1 cellular context compared by ENCODE assay signal in the genomic region with DNA sequence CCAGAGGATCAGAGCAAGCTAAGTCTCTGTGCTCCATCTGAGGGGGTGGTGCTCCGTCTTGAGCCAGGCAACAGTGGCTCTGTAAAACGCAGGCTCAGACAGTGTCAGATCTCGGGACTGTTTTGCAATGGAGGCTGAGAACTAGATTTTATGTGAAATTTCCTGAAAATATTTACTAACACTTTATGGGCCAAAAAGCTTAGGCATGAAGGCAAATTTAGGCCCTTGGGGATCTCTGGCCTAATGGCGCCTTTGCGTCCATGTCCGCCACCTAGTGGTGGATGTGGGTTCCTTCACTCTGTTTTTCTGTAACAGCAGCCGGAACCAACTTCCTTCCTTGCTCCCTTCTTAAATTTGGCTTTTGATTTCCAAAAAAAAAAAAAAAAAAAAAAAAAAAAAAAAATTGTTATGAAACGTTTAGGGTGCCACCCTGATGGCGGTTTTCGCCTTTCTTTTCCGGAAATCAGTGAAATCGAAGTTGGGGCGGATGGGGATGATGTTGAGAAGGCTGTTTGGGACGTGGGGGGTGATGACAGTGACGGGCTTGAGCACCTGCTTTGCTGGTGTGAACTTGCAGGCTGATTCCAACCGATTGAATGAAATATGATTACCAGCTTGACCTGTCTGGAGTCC.
TF ChIP-seq lines count a peak whose summit lies in the region.

No MANE protein-coding gene starts in this region.

TF ChIP-seq in neural cell, 6 proteins besides CTCF, POLR2A, EP300 and RAD21 (continued from another document):
- TF ChIP-seq, protein P1, sequence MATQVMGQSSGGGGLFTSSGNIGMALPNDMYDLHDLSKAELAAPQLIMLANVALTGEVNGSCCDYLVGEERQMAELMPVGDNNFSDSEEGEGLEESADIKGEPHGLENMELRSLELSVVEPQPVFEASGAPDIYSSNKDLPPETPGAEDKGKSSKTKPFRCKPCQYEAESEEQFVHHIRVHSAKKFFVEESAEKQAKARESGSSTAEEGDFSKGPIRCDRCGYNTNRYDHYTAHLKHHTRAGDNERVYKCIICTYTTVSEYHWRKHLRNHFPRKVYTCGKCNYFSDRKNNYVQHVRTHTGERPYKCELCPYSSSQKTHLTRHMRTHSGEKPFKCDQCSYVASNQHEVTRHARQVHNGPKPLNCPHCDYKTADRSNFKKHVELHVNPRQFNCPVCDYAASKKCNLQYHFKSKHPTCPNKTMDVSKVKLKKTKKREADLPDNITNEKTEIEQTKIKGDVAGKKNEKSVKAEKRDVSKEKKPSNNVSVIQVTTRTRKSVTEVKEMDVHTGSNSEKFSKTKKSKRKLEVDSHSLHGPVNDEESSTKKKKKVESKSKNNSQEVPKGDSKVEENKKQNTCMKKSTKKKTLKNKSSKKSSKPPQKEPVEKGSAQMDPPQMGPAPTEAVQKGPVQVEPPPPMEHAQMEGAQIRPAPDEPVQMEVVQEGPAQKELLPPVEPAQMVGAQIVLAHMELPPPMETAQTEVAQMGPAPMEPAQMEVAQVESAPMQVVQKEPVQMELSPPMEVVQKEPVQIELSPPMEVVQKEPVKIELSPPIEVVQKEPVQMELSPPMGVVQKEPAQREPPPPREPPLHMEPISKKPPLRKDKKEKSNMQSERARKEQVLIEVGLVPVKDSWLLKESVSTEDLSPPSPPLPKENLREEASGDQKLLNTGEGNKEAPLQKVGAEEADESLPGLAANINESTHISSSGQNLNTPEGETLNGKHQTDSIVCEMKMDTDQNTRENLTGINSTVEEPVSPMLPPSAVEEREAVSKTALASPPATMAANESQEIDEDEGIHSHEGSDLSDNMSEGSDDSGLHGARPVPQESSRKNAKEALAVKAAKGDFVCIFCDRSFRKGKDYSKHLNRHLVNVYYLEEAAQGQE (IDR thresholded peaks at IDR 0.05; ENCODE audit: borderline replicate concordance) = no peak
- TF ChIP-seq EZH2 (IDR thresholded peaks at IDR 0.05; ENCODE audit: borderline replicate concordance, insufficient read depth, low read length, poor library complexity, severe bottlenecking) (no peak), POLR2AphosphoS5 (IDR thresholded peaks at IDR 0.05) (no peak)
